15 cellular contexts compared by ENCODE assay signal in genomic region chr19:1822210-1822609, GRCh38. TPM values are rescaled to one million over a fixed set of nuclear protein-coding genes. Genes with fewer than 3 reads are reported as not detected.
DNase-seq lines count a peak whose midpoint lies in the region; ATAC-seq and TF ChIP-seq lines count a peak whose summit lies in the region.
"Had no signal": no experiment of that assay in that cellular context is flagged by ENCODE, and none has a peak within 500 bp of the region (broad histone marks: within the 10 kb centered on the region; RNA-seq: fewer than 3 reads in every experiment).

No MANE protein-coding gene starts in this region.

- no peak for TF ChIP-seq CTCF in WTC11 (IDR thresholded peaks at IDR 0.05)
- TF ChIP-seq CTCF in neural crest cell (conservative IDR thresholded peaks at IDR 0.05), result no peak

- no peak for ATAC-seq in WTC11

- POLR2A ChIA-PET in WTC11 (lab: Charles Lee), result no interaction called here

- no peaks in the 10 kb centered on the region for H3K27me3 Mint-ChIP-seq in WTC11 (ENCODE audit: low read depth)
- H3K27me3 Mint-ChIP-seq in neural crest cell (ENCODE audit: low read depth), result no peaks in the 10 kb centered on the region

- peaks cover 15% of the 10 kb centered on the region for H3K36me3 Mint-ChIP-seq in WTC11
- peaks cover 6% of the 10 kb centered on the region for H3K36me3 Mint-ChIP-seq in neural crest cell (ENCODE audit: low read depth)

- H3K27ac Mint-ChIP-seq in WTC11 (peak overlapping the region; percentile 49; the same call in 1 of the 2 replicates), neural crest cell (ENCODE audit: unreplicated experiment) (peak overlapping the region; percentile 67)
- H3K27ac Mint-ChIP-seq: CD14-positive monocyte had no signal

- peak; percentile 64 for DNase-seq in DMS 273 treated with DMSO at 0.1 percent for 48 hours (lab: John Stamatoyannopoulos, UW)
- peak; percentile 38 for DNase-seq in NCI-H1694 (lab: John Stamatoyannopoulos, UW)
- no peak for DNase-seq in WTC11 (ENCODE audit: low spot score)
- DNase-seq in neural crest cell (ENCODE audit: low read depth, low spot score), result no peak
- no peak for DNase-seq in stimulated activated CD4-positive, alpha-beta T cell treated with anti-CD3 and anti-CD28 coated beads, Interleukin-1b, Interleukin-23, amount 100 ng/mL, for 48 hours
- DNase-seq in stimulated activated CD4-positive, alpha-beta T cell treated with anti-CD3 and anti-CD28 coated beads, Interleukin-4, amount 100 ng/mL, for 1 hour, result no peak
- DNase-seq in NOMO-1 treated with DMSO at 0.1 percent for 48 hours (lab: John Stamatoyannopoulos, UW; ENCODE audit: unreplicated experiment), result no peak
- DNase-seq: ACHN, DND-41, MV-4-11, NCI-H187 treated with DMSO at 0.1 percent for 48 hours, NCI-H345, Peyer's patch, SHP77 had no signal

- H3K9me3 Mint-ChIP-seq in WTC11 (no peaks in the 10 kb centered on the region), neural crest cell (no peaks in the 10 kb centered on the region)
- H3K9me3 Mint-ChIP-seq: CD14-positive monocyte had no signal

- CTCF ChIA-PET in WTC11 (lab: Charles Lee), result interaction anchor here (1.3 to 3.7 kb wide), 3 partner anchors 15 to 54 kb away, joined by 3 to 13 read pairs (median 8); no protein-coding TSS in a partner anchor

- peaks cover 6% of the 10 kb centered on the region; the same call in 1 of the 2 replicates for H3K4me1 Mint-ChIP-seq in WTC11
- no peaks in the 10 kb centered on the region for H3K4me1 Mint-ChIP-seq in neural crest cell
- H3K4me1 Mint-ChIP-seq: CD14-positive monocyte had no signal

- H3K4me3 Mint-ChIP-seq in WTC11, result no peak overlapping the region
- H3K4me3 Mint-ChIP-seq in neural crest cell, result no peak overlapping the region
- H3K4me3 Mint-ChIP-seq: CD14-positive monocyte had no signal

TF ChIP-seq in WTC11, 78 proteins besides CTCF, POLR2A, EP300 and RAD21 (continues in another document):
- TF ChIP-seq ARID4B (CRISPR knock-in tag; IDR thresholded peaks at IDR 0.05; ENCODE audit: borderline replicate concordance), result no peak
- TF ChIP-seq MXD4 (CRISPR knock-in tag; IDR thresholded peaks at IDR 0.05; ENCODE audit: borderline replicate concordance), result no peak
- no peak for TF ChIP-seq ERG (CRISPR knock-in tag; IDR thresholded peaks at IDR 0.05)
- no peak for TF ChIP-seq JUN (CRISPR knock-in tag; IDR thresholded peaks at IDR 0.05)
- no peak for TF ChIP-seq HMGA2 (CRISPR knock-in tag; IDR thresholded peaks at IDR 0.05)
- no peak for TF ChIP-seq FOXJ3 (CRISPR knock-in tag; IDR thresholded peaks at IDR 0.05; ENCODE audit: borderline replicate concordance)
- no peak for TF ChIP-seq ZBTB21 (CRISPR knock-in tag; IDR thresholded peaks at IDR 0.05; ENCODE audit: borderline replicate concordance)
- no peak for TF ChIP-seq USF2 (CRISPR knock-in tag; IDR thresholded peaks at IDR 0.05)
- no peak for TF ChIP-seq JAZF1 (CRISPR knock-in tag; IDR thresholded peaks at IDR 0.05)
- no peak for TF ChIP-seq ZNF396 (CRISPR knock-in tag; IDR thresholded peaks at IDR 0.05; ENCODE audit: borderline replicate concordance)
- no peak for TF ChIP-seq TP53 (CRISPR knock-in tag; IDR thresholded peaks at IDR 0.05)
- TF ChIP-seq MLX (CRISPR knock-in tag; IDR thresholded peaks at IDR 0.05), result no peak
- TF ChIP-seq ELF4 (CRISPR knock-in tag; IDR thresholded peaks at IDR 0.05; ENCODE audit: low read depth), result no peak
- TF ChIP-seq ETV6 (CRISPR knock-in tag; IDR thresholded peaks at IDR 0.05), result no peak
- TF ChIP-seq MYBL2 (CRISPR knock-in tag; IDR thresholded peaks at IDR 0.05), result no peak
- TF ChIP-seq CREB1 (CRISPR knock-in tag; IDR thresholded peaks at IDR 0.05), result no peak
- TF ChIP-seq ZNF512 (CRISPR knock-in tag; IDR thresholded peaks at IDR 0.05; ENCODE audit: borderline replicate concordance), result no peak
- no peak for TF ChIP-seq TEAD4 (CRISPR knock-in tag; IDR thresholded peaks at IDR 0.05)

RNA-seq across cellular contexts. Expression of gene ATP8B3, which starts 10.1 kb away (rescaled TPM):
- total RNA-seq in WTC11 (2021) (5.5 to 8.2 TPM (median 8.0 TPM) in 3 replicates), neural crest cell (1.1 and 1.5 TPM in 2 replicates)

RNA-seq across cellular contexts. Expression of gene REXO1, which starts 26.1 kb away (rescaled TPM):
- total RNA-seq in WTC11 (2021), result 48.9 to 61.1 TPM (median 50.1 TPM) in 3 replicates
- 40.8 and 45.3 TPM in 2 replicates for total RNA-seq in neural crest cell

RNA-seq across cellular contexts. Expression of gene KLF16, which starts 41.2 kb away (rescaled TPM):
- total RNA-seq in WTC11 (2021), result 54.4 to 64.0 TPM (median 55.4 TPM) in 3 replicates
- total RNA-seq in neural crest cell, result 18.9 and 20.7 TPM in 2 replicates

Comparison
In these comparisons a context has a peak if more than half of its experiments do, and no peak if none do; other contexts are left out.
1. DNase-seq: peak in DMS 273 treated with DMSO at 0.1 percent for 48 hours (single experiment) and NCI-H1694 (single experiment); none in WTC11 (single experiment), neural crest cell (single experiment), stimulated activated CD4-positive, alpha-beta T cell treated with anti-CD3 and anti-CD28 coated beads, Interleukin-1b, Interleukin-23, amount 100 ng/mL, for 48 hours (single experiment), stimulated activated CD4-positive, alpha-beta T cell treated with anti-CD3 and anti-CD28 coated beads, Interleukin-4, amount 100 ng/mL, for 1 hour (single experiment) and NOMO-1 treated with DMSO at 0.1 percent for 48 hours (single experiment).